35 cellular contexts compared by ENCODE assay signal in the genomic region with DNA sequence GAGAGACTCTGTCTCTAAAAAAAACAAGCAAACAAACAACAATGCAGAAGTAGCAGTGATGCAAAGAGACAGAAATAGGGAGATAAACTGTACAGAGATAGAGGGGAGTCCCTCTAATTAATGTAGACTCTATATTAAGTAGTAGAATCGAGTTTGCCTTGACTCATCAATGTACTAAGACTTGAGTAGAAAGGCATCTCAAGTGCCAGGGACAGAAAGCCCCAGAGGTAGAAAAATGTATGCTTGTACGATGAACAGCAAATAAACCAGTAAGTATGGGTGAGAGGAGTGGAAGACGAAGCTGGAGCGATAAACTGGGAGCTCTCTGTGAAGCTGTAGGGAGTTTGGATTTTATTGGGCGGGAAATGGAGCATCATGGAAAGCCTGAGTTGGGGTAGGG.
DNase-seq lines count a peak whose midpoint lies in the region; ATAC-seq, FAIRE-seq and TF ChIP-seq lines count a peak whose summit lies in the region.
"Had no signal": no experiment of that assay in that cellular context is flagged by ENCODE, and none has a peak within 500 bp of the region (broad histone marks: within the 10 kb centered on the region; RNA-seq: fewer than 3 reads in every experiment).

No MANE protein-coding gene starts in this region.

- BruUV-seq in PC-3 (replicated peaks; lab: Mats Ljungman, UMichigan) = no TSS peak

- H3K9me2 ChIP-seq in PC-3 (replicated peaks; ENCODE audit: low read length) = no peaks in the 10 kb centered on the region

- H3F3A ChIP-seq in PC-3 (ENCODE audit: low read length, unreplicated experiment) = peaks cover 5% of the 10 kb centered on the region

- H3K9me3 ChIP-seq in PC-3 (ENCODE audit: low read length) (no peaks in the 10 kb centered on the region), left lung (no peaks in the 10 kb centered on the region), osteoblast (ENCODE audit: low read depth, low read length) (no peaks in the 10 kb centered on the region)
- H3K9me3 ChIP-seq: A549; BE2C; BLaER1; BLaER1 treated with 17β-estradiol and CSF1 and Interleukin-3, amounts not matched to agents 10 nM and 100 nM; Caco-2 had no signal

- H3K9ac ChIP-seq in PC-3 (ENCODE audit: low read length) = peak overlapping the region; percentile 75
- H3K9ac ChIP-seq: BLaER1; BLaER1 treated with 17β-estradiol and CSF1 and Interleukin-3, amounts not matched to agents 10 nM and 100 nM had no signal

- H3K36me3 ChIP-seq in PC-3 (ENCODE audit: low read depth, low read length) (no peaks in the 10 kb centered on the region), bronchial epithelial cell (ENCODE audit: control insufficient read depth, insufficient read depth, low read length) (no peaks in the 10 kb centered on the region), left lung (peaks cover 0 to 16% of the 10 kb centered on the region in 2 donors), osteoblast (ENCODE audit: insufficient read depth, low read length) (no peaks in the 10 kb centered on the region)
- H3K36me3 ChIP-seq: BE2C, BLaER1 had no signal

- H3K27me3 ChIP-seq in PC-3 (ENCODE audit: low read length) (no peaks in the 10 kb centered on the region), bronchial epithelial cell (ENCODE audit: control insufficient read depth, insufficient read depth, low read length) (no peaks in the 10 kb centered on the region), left lung (no peaks in the 10 kb centered on the region), osteoblast (ENCODE audit: insufficient read depth, low read length) (no peaks in the 10 kb centered on the region)
- H3K27me3 ChIP-seq: BE2C; BLaER1; BLaER1 treated with 17β-estradiol and CSF1 and Interleukin-3, amounts not matched to agents 10 nM and 100 nM had no signal

- H3K4me2 ChIP-seq in PC-3 (ENCODE audit: low read length) = peak overlapping the region; percentile 70
- H3K4me2 ChIP-seq in osteoblast (ENCODE audit: insufficient read depth, low read length) = no peak overlapping the region
- H3K4me2 ChIP-seq: A549; BLaER1; BLaER1 treated with 17β-estradiol and CSF1 and Interleukin-3, amounts not matched to agents 10 nM and 100 nM had no signal

- ATAC-seq in PC-3 = no peak
- peak; percentile 59 for ATAC-seq in left lung
- ATAC-seq in HG03521 (IDR thresholded peaks at IDR 0.05; ENCODE audit: unreplicated experiment) = no peak
- ATAC-seq: A549; CD8-positive, alpha-beta T cell had no signal

- H4K20me1 ChIP-seq in PC-3 (ENCODE audit: low read length) (no peaks in the 10 kb centered on the region), osteoblast (ENCODE audit: insufficient read depth, low read length) (no peaks in the 10 kb centered on the region)
- H4K20me1 ChIP-seq: BLaER1; BLaER1 treated with 17β-estradiol and CSF1 and Interleukin-3, amounts not matched to agents 10 nM and 100 nM had no signal

- CTCF ChIA-PET in PC-3 (lab: Charles Lee) = no interaction called here

- H2AFZ ChIP-seq in PC-3 (ENCODE audit: low read length) (no peak overlapping the region), osteoblast (ENCODE audit: low read length) (no peak overlapping the region)

- TF ChIP-seq CTCF in PC-3 (conservative IDR thresholded peaks at IDR 0.05; ENCODE audit: low read depth, low read length) (no peak), bronchial epithelial cell (IDR thresholded peaks at IDR 0.05; ENCODE audit: insufficient read depth, low read length, severe bottlenecking) (no peak), left lung (IDR thresholded peaks at IDR 0.05) (no peak), osteoblast (IDR thresholded peaks at IDR 0.05; ENCODE audit: extremely low read depth, low read depth, low read length) (no peak)

- no peak for FAIRE-seq in bronchial epithelial cell (lab: Jason Lieb, UNC)
- FAIRE-seq: A204.1, A549, D721Med had no signal

- DNase-seq in PC-3 (no peak), bronchial epithelial cell (ENCODE audit: low read depth) (peak; percentile 8), left lung (no peak), osteoblast (ENCODE audit: insufficient read length, low spot score, missing footprints) (peak; percentile 61), DMS 273 (lab: John Stamatoyannopoulos, UW; ENCODE audit: unreplicated experiment) (no peak), head of caudate nucleus (no peak), NCI-H526 (lab: John Stamatoyannopoulos, UW) (no peak)
- DNase-seq: 8988T; ACHN; AML-193; BE2C; C1 segment of cervical spinal cord; Caco-2; Calu3; CD4-positive, alpha-beta memory T cell; CD4-positive, alpha-beta T cell; CD4-positive, CD25-positive, alpha-beta regulatory T cell; CD8-positive, alpha-beta memory T cell; CD8-positive, alpha-beta T cell; COR-L47; DMS 273 treated with DMSO at 0.1 percent for 48 hours; DMS153; DMS53; DMS79; DMS79 treated with DMSO at 0.1 percent for 48 hours; DND-41; EL had no signal

- peak overlapping the region; percentile 91 for H3K27ac ChIP-seq in PC-3 (ENCODE audit: low read length)
- no peak overlapping the region for H3K27ac ChIP-seq in left lung
- no peak overlapping the region for H3K27ac ChIP-seq in osteoblast (ENCODE audit: low read depth, low read length)
- H3K27ac ChIP-seq: 22Rv1; A549; BLaER1; BLaER1 treated with 17β-estradiol and CSF1 and Interleukin-3, amounts not matched to agents 10 nM and 100 nM; C4-2B had no signal

- H3K4me3 ChIP-seq in PC-3 (ENCODE audit: low read length) = no peak overlapping the region; the same call in 1 of the 2 replicates
- no peak overlapping the region for H3K4me3 ChIP-seq in bronchial epithelial cell (ENCODE audit: low read depth, low read length)
- no peak overlapping the region for H3K4me3 ChIP-seq in left lung
- H3K4me3 ChIP-seq in osteoblast (ENCODE audit: insufficient read depth, low read length) = no peak overlapping the region
- H3K4me3 ChIP-seq: A549; BLaER1; BLaER1 treated with 17β-estradiol and CSF1 and Interleukin-3, amounts not matched to agents 10 nM and 100 nM had no signal

- peaks cover 31% of the 10 kb centered on the region for H3K4me1 ChIP-seq in PC-3 (ENCODE audit: insufficient read depth, low read length)
- H3K4me1 ChIP-seq in left lung = no peaks in the 10 kb centered on the region
- H3K4me1 ChIP-seq in osteoblast (ENCODE audit: insufficient read depth, low read length) = no peaks in the 10 kb centered on the region
- H3K4me1 ChIP-seq: A549, BE2C, BLaER1, Caco-2 had no signal

- intact Hi-C loops in PC-3 (cut with micrococcal nuclease) = loop anchor here (2.0 kb wide), 1 partner anchor 35 kb away; no protein-coding TSS in a partner anchor
- intact Hi-C loops in left lung (cut with DNase I) = no loop called here
- intact Hi-C loops in head of caudate nucleus (cut with DNase I) = no loop called here

- H3K79me2 ChIP-seq in PC-3 (ENCODE audit: low read length) (no peaks in the 10 kb centered on the region), osteoblast (ENCODE audit: insufficient read depth, low read length) (no peaks in the 10 kb centered on the region)

- POLR2A ChIA-PET in PC-3 (lab: Charles Lee; ENCODE audit: unreplicated experiment) = no interaction called here

Comparison
In these comparisons a context has a peak if more than half of its experiments do, and no peak if none do; other contexts are left out.
1. DNase-seq: peak in bronchial epithelial cell (single experiment) and osteoblast (single experiment); none in PC-3 (single experiment), left lung (0 of 2), DMS 273 (single experiment), head of caudate nucleus (0 of 42) and NCI-H526 (0 of 2).